Comparison of ENCODE assay signal across 8 cellular contexts in the genomic region with DNA sequence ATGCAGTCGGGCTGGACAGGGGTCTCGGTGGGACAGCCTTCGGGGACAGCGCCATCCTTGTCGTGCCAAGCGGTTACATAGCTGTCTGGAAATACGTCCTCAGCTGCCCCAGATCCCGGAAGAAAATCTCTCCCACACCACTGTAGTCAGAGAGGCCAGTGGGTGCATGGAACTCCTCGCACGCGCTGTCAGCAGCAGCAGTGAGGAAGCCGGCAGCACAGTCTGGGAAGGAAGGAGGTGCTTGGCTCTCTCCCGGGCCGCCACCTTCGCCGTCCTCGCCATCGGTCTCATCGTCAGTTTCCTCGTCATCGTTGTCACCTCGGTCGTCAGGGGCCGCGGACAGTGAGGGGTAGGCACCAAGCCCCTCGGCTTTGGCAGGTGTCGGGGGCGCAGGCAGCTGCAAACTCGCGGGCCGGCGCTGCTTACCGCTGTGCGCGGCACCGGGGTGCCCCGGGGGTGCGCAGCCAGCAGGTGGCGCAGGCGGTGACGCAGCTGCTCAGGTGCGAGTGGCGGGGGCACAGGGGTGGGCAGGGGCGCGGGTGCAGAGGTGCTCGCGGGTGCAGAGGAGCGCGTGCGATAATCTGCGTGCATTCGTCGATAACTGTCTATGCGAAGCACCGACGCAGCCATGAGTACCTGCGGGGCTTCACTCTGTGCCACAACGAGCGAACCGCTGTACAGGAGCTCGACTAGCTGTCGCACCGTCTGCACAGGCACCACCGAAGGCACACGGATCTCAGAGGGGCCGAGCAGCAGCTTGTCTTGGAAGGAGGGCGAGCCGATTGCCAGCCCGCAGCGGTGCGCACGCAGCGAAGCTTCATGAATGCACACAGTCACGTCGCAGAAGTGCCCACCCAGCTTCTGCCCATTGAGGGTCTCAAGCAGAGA.
DNase-seq lines count a peak whose midpoint lies in the region; ATAC-seq, FAIRE-seq and TF ChIP-seq lines count a peak whose summit lies in the region.
"Not testable (repeated sequence)": the region's sequence is repeated elsewhere in the genome, so short reads cannot be mapped to it uniquely, and the experiment has no call there.

No MANE protein-coding gene starts in this region.

- FAIRE-seq in GM12891 (lab: Jason Lieb, UNC), result peak; percentile 95

- not testable (repeated sequence) for H3K27me3 Mint-ChIP-seq in T-cell; activated naive CD8-positive, alpha-beta T cell treated with anti-CD3 and anti-CD28 coated beads, Interleukin-2, amount 50 U/mL, for 24 hours; naive thymus-derived CD4-positive, alpha-beta T cell

- H3K27me3 ChIP-seq in heart right ventricle; naive thymus-derived CD4-positive, alpha-beta T cell (ENCODE audit: control insufficient read depth in 2 of 2, insufficient read depth in 2 of 2, low read length in 2 of 2); thoracic aorta (replicated peaks; ENCODE audit: insufficient read depth): not testable (repeated sequence)

- not testable (repeated sequence) for H3K4me3 ChIP-seq in heart right ventricle; naive thymus-derived CD4-positive, alpha-beta T cell (ENCODE audit: low read length); thoracic aorta

- not testable (repeated sequence) for H3K36me3 Mint-ChIP-seq in T-cell; activated naive CD8-positive, alpha-beta T cell treated with anti-CD3 and anti-CD28 coated beads, Interleukin-2, amount 50 U/mL, for 24 hours (ENCODE audit: low read depth); naive thymus-derived CD4-positive, alpha-beta T cell

- H3K9me3 ChIP-seq in heart right ventricle; naive thymus-derived CD4-positive, alpha-beta T cell (ENCODE audit: control insufficient read depth in 2 of 3, low read length in 3 of 3); thoracic aorta: not testable (repeated sequence)

- H3K27ac ChIP-seq in heart right ventricle; naive thymus-derived CD4-positive, alpha-beta T cell (ENCODE audit: low read depth, low read length); thoracic aorta: not testable (repeated sequence)

- intact Hi-C loops in heart right ventricle (cut with DNase I); naive thymus-derived CD4-positive, alpha-beta T cell (cut with micrococcal nuclease): not testable (repeated sequence)

- not testable (repeated sequence) for H3K4me3 Mint-ChIP-seq in T-cell; activated naive CD8-positive, alpha-beta T cell treated with anti-CD3 and anti-CD28 coated beads, Interleukin-2, amount 50 U/mL, for 24 hours; naive thymus-derived CD4-positive, alpha-beta T cell

- H3K36me3 ChIP-seq in heart right ventricle; naive thymus-derived CD4-positive, alpha-beta T cell (ENCODE audit: control insufficient read depth in 2 of 3, insufficient read depth in 3 of 3, low read length in 3 of 3); thoracic aorta: not testable (repeated sequence)

- WGBS in heart right ventricle, 2 donors, result no CpG with 5 or more reads among the region's 75 CpGs

- not testable (repeated sequence) for DNase-seq in GM12891 (ENCODE audit: insufficient read length, low spot score); T-cell; activated naive CD8-positive, alpha-beta T cell treated with anti-CD3 and anti-CD28 coated beads, Interleukin-2, amount 50 U/mL, for 24 hours; heart right ventricle; naive thymus-derived CD4-positive, alpha-beta T cell; thoracic aorta (ENCODE audit: low spot score)

- POLR2A ChIA-PET in T-cell (lab: Charles Lee); naive thymus-derived CD4-positive, alpha-beta T cell (lab: Charles Lee): not testable (repeated sequence)

- H3K4me1 Mint-ChIP-seq in T-cell; activated naive CD8-positive, alpha-beta T cell treated with anti-CD3 and anti-CD28 coated beads, Interleukin-2, amount 50 U/mL, for 24 hours; naive thymus-derived CD4-positive, alpha-beta T cell: not testable (repeated sequence)

- ATAC-seq in GM21619 (IDR thresholded peaks at IDR 0.05; ENCODE audit: unreplicated experiment) (peak; percentile 51), HG03108 (IDR thresholded peaks at IDR 0.05; ENCODE audit: unreplicated experiment) (peak; percentile 55), T-cell (replicated peaks in 1 of 4) (peak; percentile 82 to 94 (median 84)), heart right ventricle (peak; percentile 77 to 90 (median 85)), thoracic aorta (ENCODE audit: insufficient number of reproducible peaks, low FRiP score, low read depth) (peak; percentile 41)
- ATAC-seq in activated naive CD8-positive, alpha-beta T cell treated with anti-CD3 and anti-CD28 coated beads, Interleukin-2, amount 50 U/mL, for 24 hours, result peak; percentile 83
- ATAC-seq in naive thymus-derived CD4-positive, alpha-beta T cell, result peak; percentile 89

- H3K4me1 ChIP-seq in heart right ventricle; naive thymus-derived CD4-positive, alpha-beta T cell (ENCODE audit: control insufficient read depth in 2 of 2, insufficient read depth in 2 of 2, low read length in 2 of 2); thoracic aorta (ENCODE audit: control insufficient read depth in 1 of 2, low read depth in 2 of 2): not testable (repeated sequence)

- H3K9me3 Mint-ChIP-seq in T-cell; activated naive CD8-positive, alpha-beta T cell treated with anti-CD3 and anti-CD28 coated beads, Interleukin-2, amount 50 U/mL, for 24 hours; naive thymus-derived CD4-positive, alpha-beta T cell: not testable (repeated sequence)

- not testable (repeated sequence) for H3K27ac Mint-ChIP-seq in T-cell; activated naive CD8-positive, alpha-beta T cell treated with anti-CD3 and anti-CD28 coated beads, Interleukin-2, amount 50 U/mL, for 24 hours; naive thymus-derived CD4-positive, alpha-beta T cell

- CTCF ChIA-PET in T-cell (lab: Charles Lee); naive thymus-derived CD4-positive, alpha-beta T cell (lab: Charles Lee): not testable (repeated sequence)

- not testable (repeated sequence) for TF ChIP-seq POLR2A in GM12891 (IDR thresholded peaks at IDR 0.05; ENCODE audit: low read depth, low read length)

- TF ChIP-seq CTCF in heart right ventricle (IDR thresholded peaks at IDR 0.05); thoracic aorta (IDR thresholded peaks at IDR 0.05): not testable (repeated sequence)
